Comparison of ENCODE assay signal across 19 cellular contexts in genomic region chr1:97739596-97740103, GRCh38.
DNase-seq lines count a peak whose midpoint lies in the region; ATAC-seq and TF ChIP-seq lines count a peak whose summit lies in the region.
"Had no signal": no experiment of that assay in that cellular context is flagged by ENCODE, and none has a peak within 500 bp of the region (broad histone marks: within the 10 kb centered on the region; RNA-seq: fewer than 3 reads in every experiment).

No MANE protein-coding gene starts in this region.

- H3K4me3 Mint-ChIP-seq in activated T-cell treated with anti-CD3 and anti-CD28 coated beads, Interleukin-2, amount 50 U/mL, for 24 hours, result no peak overlapping the region

- H3K27me3 Mint-ChIP-seq in activated T-cell treated with anti-CD3 and anti-CD28 coated beads, Interleukin-2, amount 50 U/mL, for 24 hours, result no peaks in the 10 kb centered on the region

- H3K36me3 Mint-ChIP-seq in activated T-cell treated with anti-CD3 and anti-CD28 coated beads, Interleukin-2, amount 50 U/mL, for 24 hours (ENCODE audit: low read depth), result peaks cover 15% of the 10 kb centered on the region

- DNase-seq in AG08395 (ENCODE audit: low spot score), result peak; percentile 9
- peak; percentile 67 for DNase-seq in HCEC 1CT
- DNase-seq in astrocyte of the spinal cord (ENCODE audit: low read depth, low spot score), result peak; percentile 24
- DNase-seq in kidney tubule cell (ENCODE audit: low spot score), result peak; percentile 50
- no peak for DNase-seq in activated T-cell treated with anti-CD3 and anti-CD28 coated beads, Interleukin-2, amount 50 U/mL, for 24 hours
- DNase-seq in left colon, result no peak
- no peak for DNase-seq in AG08396 (ENCODE audit: low spot score)
- DNase-seq: AML-193; COR-L47; DMS153; NCI-H1105 treated with DMSO at 0.1 percent for 48 hours; NCI-H187; NCI-H2171; NCI-H446 treated with DMSO at 0.1 percent for 48 hours; NK-92 treated with Interleukin-12 subunit alpha and Interleukin-12 subunit beta, amount 100 ng/mL, for 24 hours; RPMI8226; SIG-M5 had no signal

- no peaks in the 10 kb centered on the region for H3K9me3 Mint-ChIP-seq in activated T-cell treated with anti-CD3 and anti-CD28 coated beads, Interleukin-2, amount 50 U/mL, for 24 hours

- no peak for ATAC-seq in left colon
- no peak for ATAC-seq in GM21717 (IDR thresholded peaks at IDR 0.05; ENCODE audit: unreplicated experiment)
- ATAC-seq: A549 had no signal

- no peak for TF ChIP-seq CTCF in astrocyte of the spinal cord (IDR thresholded peaks at IDR 0.05; ENCODE audit: low read depth, low read length)

- in situ Hi-C loops in astrocyte of the spinal cord (cut with HindIII; ENCODE audit: low sequenced_read_pairs), result no loop called here

- intact Hi-C loops in left colon (cut with DNase I, micrococcal nuclease), result no loop called here

- H3K4me3 ChIP-seq in astrocyte of the spinal cord (ENCODE audit: low read depth, low read length), result no peak overlapping the region
- H3K4me3 ChIP-seq: A549 had no signal

- no peak overlapping the region for H3K27ac Mint-ChIP-seq in activated T-cell treated with anti-CD3 and anti-CD28 coated beads, Interleukin-2, amount 50 U/mL, for 24 hours

- H3K4me1 Mint-ChIP-seq in activated T-cell treated with anti-CD3 and anti-CD28 coated beads, Interleukin-2, amount 50 U/mL, for 24 hours (ENCODE audit: low read depth), result peaks cover 4% of the 10 kb centered on the region

Comparison
In these comparisons a context has a peak if more than half of its experiments do, and no peak if none do; other contexts are left out.
1. DNase-seq: peak in AG08395 (single experiment), HCEC 1CT (single experiment), astrocyte of the spinal cord (single experiment) and kidney tubule cell (single experiment); none in activated T-cell treated with anti-CD3 and anti-CD28 coated beads, Interleukin-2, amount 50 U/mL, for 24 hours (single experiment), left colon (0 of 2) and AG08396 (single experiment).